ENCODE assay signal across 8 cellular contexts in the genomic region with DNA sequence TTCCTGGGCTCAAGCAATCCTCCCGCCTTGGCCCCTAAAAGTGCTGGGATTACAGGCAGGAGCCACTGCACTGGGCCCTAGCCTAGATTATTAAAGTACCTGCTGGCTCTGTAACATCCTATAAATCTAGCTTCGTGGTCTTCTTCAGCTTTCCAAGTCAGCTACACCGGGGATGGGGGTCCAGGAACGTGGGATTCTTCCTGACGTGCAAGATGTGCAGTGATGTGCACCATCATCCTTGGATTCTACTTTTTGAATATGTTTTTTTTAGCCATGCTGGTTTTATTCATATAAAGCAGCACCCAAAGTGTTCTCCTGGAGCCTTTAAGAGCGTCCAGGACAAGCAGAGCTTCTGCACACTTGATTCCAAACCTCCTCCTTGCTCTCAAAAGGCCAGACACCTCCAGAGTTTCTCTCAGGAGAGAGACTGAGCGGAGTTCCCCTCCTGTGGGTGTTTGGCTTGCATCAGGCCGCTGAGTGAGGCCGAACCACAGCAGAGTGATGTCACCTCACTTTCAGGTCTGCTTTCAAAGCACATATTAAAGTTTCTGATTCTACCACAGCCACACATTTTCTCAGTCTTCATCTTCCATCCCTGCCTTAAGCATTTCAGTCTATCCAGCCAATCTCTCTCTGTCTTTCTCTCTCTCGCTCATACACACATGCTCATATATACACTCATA. TPM values are rescaled to one million over a fixed set of nuclear protein-coding genes. Genes with fewer than 3 reads are reported as not detected.
DNase-seq lines count a peak whose midpoint lies in the region; ATAC-seq and TF ChIP-seq lines count a peak whose summit lies in the region.

No MANE protein-coding gene starts in this region.

- TF ChIP-seq CTCF in CD4-positive, alpha-beta T cell (IDR thresholded peaks at IDR 0.05) = no peak
- no peak for TF ChIP-seq CTCF in uterus (IDR thresholded peaks at IDR 0.05)

- H3K27ac ChIP-seq in CD4-positive, alpha-beta T cell (ENCODE audit: low read depth, low read length) = peak overlapping the region; percentile 97
- H3K27ac ChIP-seq in muscle layer of duodenum (ENCODE audit: low read length) = peak overlapping the region; percentile 12
- H3K27ac ChIP-seq in uterus = peak overlapping the region; percentile 55 to 57

- peak overlapping the region; percentile 32 for H3K4me3 Mint-ChIP-seq in CD4-positive, alpha-beta T cell
- peak overlapping the region; percentile 94 for H3K4me3 Mint-ChIP-seq in activated T-helper 17 cell treated with anti-CD3 and anti-CD28 coated beads, Interleukin-2, amount 50 U/mL, for 72 hours

- H3K9me3 Mint-ChIP-seq in CD4-positive, alpha-beta T cell = no peaks in the 10 kb centered on the region
- H3K9me3 Mint-ChIP-seq in activated T-helper 17 cell treated with anti-CD3 and anti-CD28 coated beads, Interleukin-2, amount 50 U/mL, for 72 hours = no peaks in the 10 kb centered on the region

- H3K4me1 ChIP-seq in muscle layer of duodenum (ENCODE audit: control insufficient read depth in 1 of 2, insufficient read depth in 2 of 2, low read length in 2 of 2) (no peaks in the 10 kb centered on the region), uterus (no peaks in the 10 kb centered on the region)

- peak overlapping the region; percentile 93 for H3K27ac Mint-ChIP-seq in CD4-positive, alpha-beta T cell
- peak overlapping the region; percentile 87 for H3K27ac Mint-ChIP-seq in activated T-helper 17 cell treated with anti-CD3 and anti-CD28 coated beads, Interleukin-2, amount 50 U/mL, for 72 hours

- TF ChIP-seq POLR2A in uterus (IDR thresholded peaks at IDR 0.05) = no peak

- H3K9me3 ChIP-seq in CD4-positive, alpha-beta T cell (ENCODE audit: control insufficient read depth, low read length) = no peaks in the 10 kb centered on the region
- H3K9me3 ChIP-seq in muscle layer of duodenum (ENCODE audit: control insufficient read depth in 1 of 2, low read length in 2 of 2) (no peaks in the 10 kb centered on the region), uterus (no peaks in the 10 kb centered on the region)

- peak; percentile 74 for ATAC-seq in CD4-positive, alpha-beta T cell (ENCODE audit: poor library complexity)
- ATAC-seq in GM21528 (IDR thresholded peaks at IDR 0.05; ENCODE audit: low FRiP score, unreplicated experiment) = peak; percentile 75
- peak; percentile 72 for ATAC-seq in activated T-helper 17 cell treated with anti-CD3 and anti-CD28 coated beads, Interleukin-2, amount 50 U/mL, for 72 hours (replicated peaks)

- CTCF ChIA-PET in CD4-positive, alpha-beta T cell (lab: Charles Lee) = interaction anchor here (1.0 to 3.8 kb wide), 9 partner anchors 18 to 230 kb away, joined by 3 to 26 read pairs (median 8); partner anchors contain the start of gene NEMF

- H3K36me3 ChIP-seq in muscle layer of duodenum (ENCODE audit: control insufficient read depth in 1 of 2, insufficient read depth in 2 of 2, low read length in 2 of 2) (no peaks in the 10 kb centered on the region), uterus (no peaks in the 10 kb centered on the region)

- H3K36me3 Mint-ChIP-seq in CD4-positive, alpha-beta T cell (ENCODE audit: low read depth) = no peaks in the 10 kb centered on the region
- H3K36me3 Mint-ChIP-seq in activated T-helper 17 cell treated with anti-CD3 and anti-CD28 coated beads, Interleukin-2, amount 50 U/mL, for 72 hours (ENCODE audit: low read depth) = peaks cover 52% of the 10 kb centered on the region

- H3K4me3 ChIP-seq in muscle layer of duodenum (ENCODE audit: low read depth in 1 of 2, low read length in 2 of 2) = no peak overlapping the region
- H3K4me3 ChIP-seq in uterus = no peak overlapping the region

- POLR2A ChIA-PET in CD4-positive, alpha-beta T cell (lab: Charles Lee) = interaction anchor here (0.8 to 3.6 kb wide), 26 partner anchors 11 to 496 kb away, joined by 3 to 83 read pairs (median 6); partner anchors contain the start of genes ARF6, NEMF, RPS29 and VCPKMT

- H3K4me1 Mint-ChIP-seq in CD4-positive, alpha-beta T cell (ENCODE audit: low read depth) = peaks cover 68% of the 10 kb centered on the region
- peaks cover 36% of the 10 kb centered on the region for H3K4me1 Mint-ChIP-seq in activated T-helper 17 cell treated with anti-CD3 and anti-CD28 coated beads, Interleukin-2, amount 50 U/mL, for 72 hours

- no peaks in the 10 kb centered on the region for H3K27me3 ChIP-seq in CD4-positive, alpha-beta T cell (ENCODE audit: control insufficient read depth, insufficient read depth, low read length)
- no peaks in the 10 kb centered on the region for H3K27me3 ChIP-seq in muscle layer of duodenum (ENCODE audit: low read depth, low read length)
- no peaks in the 10 kb centered on the region for H3K27me3 ChIP-seq in uterus

- no peaks in the 10 kb centered on the region for H3K27me3 Mint-ChIP-seq in CD4-positive, alpha-beta T cell
- no peaks in the 10 kb centered on the region for H3K27me3 Mint-ChIP-seq in activated T-helper 17 cell treated with anti-CD3 and anti-CD28 coated beads, Interleukin-2, amount 50 U/mL, for 72 hours

- intact Hi-C loops in CD4-positive, alpha-beta T cell (cut with DNase I, micrococcal nuclease) = loop anchor here in 1 of 2 experiments (1.0 to 5.0 kb wide), 8 partner anchors 13 to 221 kb away; partner anchors contain the start of gene ARF6
- intact Hi-C loops in uterus (cut with DNase I; ENCODE audit: low total_unique reads) = no loop called here

- peak; percentile 66 to 88 (median 70) for DNase-seq in CD4-positive, alpha-beta T cell
- DNase-seq in MV-4-11 (lab: John Stamatoyannopoulos, UW) (peak; percentile 83), uterus (peak in 1 of 2 donors; percentile 38), UCSD-AML1 (lab: John Stamatoyannopoulos, UW; ENCODE audit: unreplicated experiment) (no peak), NCI-H2196 (lab: John Stamatoyannopoulos, UW; ENCODE audit: unreplicated experiment) (no peak)

RNA-seq across cellular contexts. Expression of gene VCPKMT, which starts 33.4 kb away (rescaled TPM):
- total RNA-seq in CD4-positive, alpha-beta T cell = 10 to 100 TPM; 30.4 to 32.4 TPM
- 10 to 100 TPM in 1 of 2 donors, 1 to 10 TPM in 1; 8.2 to 11.4 TPM for total RNA-seq in activated T-helper 17 cell treated with anti-CD3 and anti-CD28 coated beads, Interleukin-2, amount 50 U/mL, for 72 hours
- total RNA-seq in uterus = 10 to 100 TPM in 2 of 4 donors, 1 to 10 TPM in 1, under 1 TPM in 1; 0.51 to 14.7 (median 10.9) TPM

Comparison
In these comparisons a context has a peak if more than half of its experiments do, and no peak if none do; other contexts are left out.
1. DNase-seq: peak in CD4-positive, alpha-beta T cell (10 of 10) and MV-4-11 (single experiment); none in UCSD-AML1 (single experiment) and NCI-H2196 (single experiment).
2. H3K27ac ChIP-seq: peak in every context shown above with its lines; median percentile 97 in CD4-positive, alpha-beta T cell; 56 in uterus; 12 in muscle layer of duodenum.
3. Peak in every context shown above with its lines, with median percentiles within 50 percentile points of each other: ATAC-seq.